ENCODE assay signal across 19 cellular contexts in genomic region chr10:71636588-71636987, GRCh38.
"Had no signal": no experiment of that assay in that cellular context is flagged by ENCODE, and none has a peak within 500 bp of the region (broad histone marks: within the 10 kb centered on the region; RNA-seq: fewer than 3 reads in every experiment).

No MANE protein-coding gene starts in this region.

- ATAC-seq: gastrocnemius medialis; left lobe of liver; mucosa of descending colon; natural killer cell treated with Interleukin-12 subunit alpha and Interleukin-12 subunit beta and Interleukin-15 and Interleukin-18, amount 100 ng/mL, for 72 hours; pancreas; stimulated activated naive B cell treated with anti-CD40 and anti-IgM and Interleukin-4, amounts not matched to agents 10 μg/mL and 1 μg/mL and 100 μg/mL, for 72 hours had no signal

- H3K4me3 ChIP-seq: gastrocnemius medialis, lung, mucosa of descending colon, pancreas, sigmoid colon, thoracic aorta, tibial nerve, upper lobe of left lung, uterus had no signal

- H3K9me3 ChIP-seq: gastrocnemius medialis, mucosa of descending colon, pancreas, sigmoid colon, thoracic aorta, tibial nerve, upper lobe of left lung, uterus had no signal

- H3K36me3 ChIP-seq: gastrocnemius medialis, pancreas, sigmoid colon, thoracic aorta, tibial nerve, upper lobe of left lung, uterus had no signal

- H3K27ac ChIP-seq: gastrocnemius medialis, pancreas, sigmoid colon, thoracic aorta, tibial nerve, uterus had no signal

- H3K4me1 ChIP-seq: uterus had no signal

- DNase-seq: cerebellar nuclear complex; cortex of kidney; foreskin fibroblast; gastrocnemius medialis; head of caudate nucleus; mucosa of descending colon; naive B cell; occipital lobe; pancreas; sigmoid colon; stimulated activated CD4-positive, alpha-beta T cell treated with anti-CD3 and anti-CD28 coated beads, Interleukin-4, amount 100 ng/mL, for 4 hours; stimulated activated naive B cell treated with anti-CD40 and anti-IgM and Interleukin-4, amounts not matched to agents 10 μg/mL and 1 μg/mL and 100 μg/mL, for 72 hours; upper lobe of left lung; uterus had no signal

- H3K27me3 ChIP-seq: gastrocnemius medialis, pancreas, sigmoid colon, tibial nerve, upper lobe of left lung, uterus had no signal
